Comparison of ENCODE assay signal across 15 cellular contexts in the genomic region with DNA sequence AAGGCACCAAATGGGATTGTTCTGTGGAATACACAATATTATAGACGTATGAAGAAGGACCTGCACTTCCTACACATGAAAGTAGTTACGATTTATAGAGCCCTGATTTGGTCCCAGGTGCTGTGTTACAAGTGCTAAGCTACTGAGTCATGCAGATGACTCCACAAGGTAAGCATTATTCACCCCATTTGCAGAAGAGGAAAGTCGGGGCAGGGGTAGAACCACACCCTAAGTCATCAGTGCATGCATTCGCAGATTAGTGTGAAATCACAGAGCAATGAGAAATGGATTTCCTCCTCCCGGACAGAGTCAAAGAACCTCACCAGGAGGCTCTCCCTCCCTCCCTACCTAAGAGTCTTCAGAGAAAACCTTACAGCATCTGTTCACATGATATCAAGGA.
"Had no signal": no experiment of that assay in that cellular context is flagged by ENCODE, and none has a peak within 500 bp of the region (broad histone marks: within the 10 kb centered on the region; RNA-seq: fewer than 3 reads in every experiment).

No MANE protein-coding gene starts in this region.

- H3K4me3 ChIP-seq: gastrocnemius medialis, heart right ventricle, spleen, tibial artery, upper lobe of left lung, uterus had no signal

- ATAC-seq: effector memory CD8-positive, alpha-beta T cell; gastrocnemius medialis; natural killer cell; stimulated activated memory B cell treated with anti-CD40 and anti-IgM and Interleukin-4, amounts not matched to agents 10 μg/mL and 1 μg/mL and 100 μg/mL, for 72 hours had no signal

- DNase-seq: effector memory CD8-positive, alpha-beta T cell; erythroblast; gastrocnemius medialis; heart right ventricle; kidney glomerular epithelial cell; natural killer cell; posterior cingulate gyrus; spleen; stimulated activated CD4-positive, alpha-beta T cell treated with anti-CD3 and anti-CD28 coated beads, Interleukin-15, amount 100 ng/mL, for 24 hours; stimulated activated CD4-positive, alpha-beta T cell treated with anti-CD3 and anti-CD28 coated beads, Interleukin-1b, Interleukin-23, amount 100 ng/mL, for 48 hours; stimulated activated CD4-positive, alpha-beta T cell treated with anti-CD3 and anti-CD28 coated beads, Interleukin-4, amount 100 ng/mL, for 24 hours; tibial artery; uterus had no signal
